Comparison of ENCODE assay signal across 8 cellular contexts in genomic region chr20:53706511-53707031, GRCh38.
DNase-seq lines count a peak whose midpoint lies in the region; ATAC-seq and TF ChIP-seq lines count a peak whose summit lies in the region.

No MANE protein-coding gene starts in this region.

- ATAC-seq in HG03159 (IDR thresholded peaks at IDR 0.05; ENCODE audit: unreplicated experiment) (peak; percentile 38), HG03521 (IDR thresholded peaks at IDR 0.05; ENCODE audit: unreplicated experiment) (no peak)
- ATAC-seq in activated naive CD4-positive, alpha-beta T cell treated with anti-CD3 and anti-CD28 coated beads, Interleukin-2, amount 50 U/mL, for 72 hours: peak in 1 of 2 donors; percentile 6

- in situ Hi-C loops in GM13977 (cut with MboI; ENCODE audit: low pct_unique_long_range_greater_than_20kb, low sequenced_read_pairs, unreplicated experiment): no loop called here

- H3K4me3 Mint-ChIP-seq in nephron: peak overlapping the region in 1 of 3 experiments; percentile 11

- H3K4me1 Mint-ChIP-seq in nephron: peaks cover 37% of the 10 kb centered on the region

- H3K9me3 Mint-ChIP-seq in activated naive CD4-positive, alpha-beta T cell treated with anti-CD3 and anti-CD28 coated beads, Interleukin-2, amount 50 U/mL, for 72 hours: no peaks in the 10 kb centered on the region
- no peaks in the 10 kb centered on the region for H3K9me3 Mint-ChIP-seq in nephron

- H3K27ac Mint-ChIP-seq in activated naive CD4-positive, alpha-beta T cell treated with anti-CD3 and anti-CD28 coated beads, Interleukin-2, amount 50 U/mL, for 72 hours: peak overlapping the region; percentile 83 to 97
- H3K27ac Mint-ChIP-seq in nephron: peak overlapping the region; percentile 92 to 94 (median 93)

- H3K36me3 Mint-ChIP-seq in activated naive CD4-positive, alpha-beta T cell treated with anti-CD3 and anti-CD28 coated beads, Interleukin-2, amount 50 U/mL, for 72 hours: no peaks in the 10 kb centered on the region
- no peaks in the 10 kb centered on the region for H3K36me3 Mint-ChIP-seq in nephron (ENCODE audit: low read depth)

- TF ChIP-seq CTCF in GM13977 (IDR thresholded peaks at IDR 0.05; ENCODE audit: extremely low read depth, insufficient read depth, missing control alignments): no peak
- TF ChIP-seq CTCF in nephron (IDR thresholded peaks at IDR 0.05; ENCODE audit: unreplicated experiment in 3 of 3): no peak

- DNase-seq in GM13977 (ENCODE audit: low spot score) (peak; percentile 62), NCI-H2081 (lab: John Stamatoyannopoulos, UW) (no peak), NCI-H2081 treated with DMSO at 0.1 percent for 48 hours (lab: John Stamatoyannopoulos, UW) (no peak)
- DNase-seq in activated naive CD4-positive, alpha-beta T cell treated with anti-CD3 and anti-CD28 coated beads, Interleukin-2, amount 50 U/mL, for 72 hours (ENCODE audit: low spot score in 2 of 2): no peak
- no peak for DNase-seq in stimulated activated CD4-positive, alpha-beta T cell treated with anti-CD3 and anti-CD28 coated beads, Interleukin-1b, Interleukin-23, amount 100 ng/mL, for 48 hours

- peaks cover 3% of the 10 kb centered on the region for H3K27me3 Mint-ChIP-seq in nephron (ENCODE audit: low read depth)
